16 cellular contexts compared by ENCODE assay signal in the genomic region with DNA sequence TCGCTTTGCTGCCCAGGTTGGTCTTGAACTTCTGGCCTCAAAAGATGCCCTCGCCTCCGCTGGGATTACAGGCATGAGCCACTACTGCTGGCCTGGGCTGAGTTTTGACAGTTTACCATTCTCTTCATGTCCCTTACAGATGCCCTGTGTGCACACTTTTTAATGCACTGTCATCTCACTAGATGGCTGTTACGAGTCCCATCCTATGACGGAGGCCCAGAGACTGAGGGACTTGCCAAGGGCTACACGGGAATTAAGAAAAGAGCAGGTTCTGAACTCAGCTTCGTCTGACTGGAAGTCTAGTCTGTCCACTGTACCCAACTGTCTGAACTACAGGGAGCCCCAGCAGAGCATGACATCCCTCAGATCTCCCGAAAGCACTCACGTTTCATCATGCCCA.
"Had no signal": no experiment of that assay in that cellular context is flagged by ENCODE, and none has a peak within 500 bp of the region (broad histone marks: within the 10 kb centered on the region; RNA-seq: fewer than 3 reads in every experiment).

No MANE protein-coding gene starts in this region.

- H3K27ac ChIP-seq: body of pancreas, cardiac muscle cell, left ventricle myocardium inferior, neural progenitor cell, thoracic aorta had no signal

- H3K27me3 ChIP-seq: body of pancreas, cardiac muscle cell, neural progenitor cell had no signal

- H3K9me3 ChIP-seq: body of pancreas, left ventricle myocardium inferior, thoracic aorta had no signal

- ATAC-seq: body of pancreas; naive thymus-derived CD4-positive, alpha-beta T cell had no signal

- DNase-seq: activated gamma-delta T cell treated with Interleukin-2 at 50 U/mL for 16 hours; activated T-cell treated with anti-CD3 and anti-CD28 coated beads, Interleukin-2, amount 50 U/mL, for 1 hour; anterior cingulate cortex; body of pancreas; effector CD4-positive, alpha-beta T cell; foreskin melanocyte; immature natural killer cell; kidney glomerular epithelial cell; left ventricle myocardium inferior; naive thymus-derived CD4-positive, alpha-beta T cell; posterior cingulate gyrus; stimulated activated CD4-positive, alpha-beta T cell treated with anti-CD3 and anti-CD28 coated beads, Interleukin-4, amount 100 ng/mL, for 1 hour; stimulated activated naive CD4-positive, alpha-beta T cell treated with Interleukin-2 at 50 U/mL for 16 hours had no signal

- H3K4me3 ChIP-seq: body of pancreas, cardiac muscle cell, left ventricle myocardium inferior, neural progenitor cell, thoracic aorta had no signal

- H3K4me1 ChIP-seq: body of pancreas, neural progenitor cell had no signal

- H3K36me3 ChIP-seq: cardiac muscle cell, left ventricle myocardium inferior, neural progenitor cell, thoracic aorta had no signal
